32 cellular contexts compared by ENCODE assay signal in the genomic region with DNA sequence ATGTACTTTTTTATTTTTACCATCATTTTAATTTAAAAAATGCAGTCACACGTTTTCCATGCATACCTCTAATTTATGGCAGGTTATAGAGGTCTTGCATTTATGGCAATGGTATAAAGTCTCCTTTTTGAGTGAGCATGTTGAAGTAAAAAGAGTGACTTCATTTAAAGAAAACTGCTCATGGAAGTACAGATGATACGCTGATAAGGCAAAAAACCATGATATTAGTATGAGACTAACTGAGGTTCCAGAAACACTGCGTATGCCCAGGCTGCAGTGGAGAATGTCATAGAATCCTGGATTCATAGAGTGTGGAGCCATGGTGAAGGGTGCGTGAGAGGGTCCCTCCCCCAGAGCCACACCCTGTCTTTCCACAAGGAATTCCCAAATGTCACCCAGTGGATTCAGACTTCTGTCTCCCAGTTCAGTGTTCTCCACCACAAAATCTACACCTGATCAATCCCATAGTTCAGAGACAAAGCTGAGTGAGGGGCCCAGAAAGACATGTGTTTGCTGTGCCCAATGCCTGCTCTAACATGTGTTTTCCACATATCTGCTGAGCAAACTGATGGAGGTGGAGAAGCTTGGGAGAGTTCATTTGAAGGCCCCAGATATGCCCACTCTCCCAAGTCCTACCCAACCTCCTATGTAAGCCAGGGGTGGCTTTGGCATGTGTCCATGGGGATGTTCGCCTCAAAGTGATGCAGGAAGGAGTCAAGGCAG.
"Had no signal": no experiment of that assay in that cellular context is flagged by ENCODE, and none has a peak within 500 bp of the region (broad histone marks: within the 10 kb centered on the region; RNA-seq: fewer than 3 reads in every experiment).

No MANE protein-coding gene starts in this region.

- H3K36me3 ChIP-seq: adrenal gland, cardiac muscle cell, colonic mucosa, esophagus muscularis mucosa, gastrocnemius medialis, heart left ventricle, WERI-Rb-1 had no signal

- ATAC-seq: activated CD4-positive, CD25-positive, alpha-beta regulatory T cell treated with anti-CD3 and anti-CD28 coated beads, Interleukin-2, amount 50 U/mL, for 24 hours; activated CD8-positive, alpha-beta T cell treated with anti-CD3 and anti-CD28 coated beads for 36 hours; activated naive CD8-positive, alpha-beta T cell treated with anti-CD3 and anti-CD28 coated beads, Interleukin-2, amount 50 U/mL, for 24 hours; body of pancreas; foreskin keratinocyte; gastrocnemius medialis; heart left ventricle; T-helper 17 cell had no signal

- H3K4me1 ChIP-seq: adrenal gland, body of pancreas, colonic mucosa, esophagus muscularis mucosa, foreskin keratinocyte, gastrocnemius medialis, heart left ventricle had no signal

- H3K27me3 ChIP-seq: adrenal gland, body of pancreas, cardiac muscle cell, colonic mucosa, gastrocnemius medialis had no signal

- H3K4me3 ChIP-seq: adrenal gland, body of pancreas, cardiac muscle cell, colonic mucosa, dorsolateral prefrontal cortex, esophagus muscularis mucosa, gastrocnemius medialis, heart left ventricle had no signal

- DNase-seq: activated B cell treated with CpG ODN at 0.5 μM for 24 hours; activated CD4-positive, alpha-beta T cell treated with anti-CD3 and anti-CD28 coated beads for 48 hours; activated CD4-positive, alpha-beta T cell treated with anti-CD3 and anti-CD28 coated beads, Interleukin-2, amount 50 U/mL, for 1 hour; activated CD4-positive, alpha-beta T cell treated with anti-CD3 and anti-CD28 coated beads, Interleukin-2, amount 50 U/mL, for 48 hours; activated CD8-positive, alpha-beta memory T cell treated with anti-CD3 and anti-CD28 coated beads for 24 hours; activated CD8-positive, alpha-beta T cell treated with anti-CD3 and anti-CD28 coated beads for 36 hours; activated effector memory CD4-positive, alpha-beta T cell treated with anti-CD3 and anti-CD28 coated beads, Interleukin-2, amount 50 U/mL, for 16 hours; activated naive CD4-positive, alpha-beta T cell treated with anti-CD3 and anti-CD28 coated beads for 36 hours; activated naive CD8-positive, alpha-beta T cell treated with anti-CD3 and anti-CD28 coated beads for 36 hours; activated naive CD8-positive, alpha-beta T cell treated with anti-CD3 and anti-CD28 coated beads, Interleukin-2, amount 50 U/mL, for 24 hours; activated T-cell treated with anti-CD3 and anti-CD28 coated beads, Interleukin-2, amount 50 U/mL, for 48 hours; amygdala; aorta; body of pancreas; central memory CD4-positive, alpha-beta T cell; cerebellar nuclear complex; colonic mucosa; dorsolateral prefrontal cortex; effector memory CD4-positive, alpha-beta T cell; erythroblast; foreskin keratinocyte; gastrocnemius medialis; glutamatergic neuron; heart left ventricle; T-helper 1 cell; T-helper 17 cell; T1000; WERI-Rb-1 had no signal

- H3K27ac ChIP-seq: adrenal gland, body of pancreas, cardiac muscle cell, colonic mucosa, dorsolateral prefrontal cortex, esophagus muscularis mucosa, foreskin keratinocyte, gastrocnemius medialis, heart left ventricle, WERI-Rb-1 had no signal

- H3K9me3 ChIP-seq: adrenal gland, body of pancreas, colonic mucosa, esophagus muscularis mucosa, gastrocnemius medialis had no signal
